In the genomic region with DNA sequence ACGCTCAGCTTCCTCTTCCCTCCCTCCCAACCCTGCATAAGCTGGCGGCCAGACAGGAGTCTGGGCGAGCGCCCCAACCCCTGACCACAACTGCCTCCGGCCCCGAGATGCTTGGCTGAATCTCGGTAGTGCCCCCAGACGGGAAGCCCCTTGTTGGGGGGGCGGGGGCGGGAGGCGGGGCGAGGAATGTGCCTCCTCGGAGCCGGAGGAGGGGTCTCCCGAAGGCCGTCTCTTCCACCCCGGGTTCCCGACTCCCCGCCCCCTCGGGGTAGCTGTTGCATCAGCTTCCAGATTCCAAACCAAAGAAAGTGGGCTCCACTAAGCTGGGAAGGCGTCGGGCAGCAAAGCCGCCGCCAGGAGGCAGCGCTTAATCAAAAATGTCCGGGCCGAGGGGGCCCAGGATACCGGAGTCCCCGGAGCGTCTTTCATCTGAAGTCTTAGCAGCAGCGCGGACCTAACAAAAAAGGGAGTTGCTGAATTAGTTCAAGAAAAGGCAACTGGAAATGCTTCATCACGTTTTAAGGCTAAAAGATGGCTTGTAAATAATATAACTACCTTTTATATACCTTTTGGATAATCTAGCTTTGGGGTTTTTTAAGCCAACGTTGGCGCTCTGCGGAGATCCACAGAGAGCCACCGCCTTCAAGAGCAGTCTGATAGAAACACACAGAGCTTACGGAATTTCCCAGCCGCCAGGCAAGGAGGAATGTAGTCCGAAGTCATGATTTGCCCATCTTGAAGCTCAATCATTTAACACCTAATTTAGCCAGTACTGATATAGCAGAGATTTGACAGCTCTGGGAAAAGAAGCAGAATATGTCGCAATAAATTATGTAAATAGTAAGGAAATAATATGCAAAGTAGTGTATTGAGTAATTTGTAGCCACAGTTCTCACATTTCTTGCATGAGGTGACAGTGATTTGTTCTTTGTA, we compare ENCODE assay signal across 1 cellular context.
TF ChIP-seq lines count a peak whose summit lies in the region.

No MANE protein-coding gene starts in this region.

TF ChIP-seq in IMR-90, 13 proteins besides CTCF, POLR2A, EP300 and RAD21:
- no peak for TF ChIP-seq RFX5 (IDR thresholded peaks at IDR 0.05; ENCODE audit: low read depth, low read length)
- peak; percentile 85 for TF ChIP-seq MAZ (IDR thresholded peaks at IDR 0.05; ENCODE audit: borderline replicate concordance, low read depth, low read length)
- peak; percentile 15 for TF ChIP-seq RCOR1 (IDR thresholded peaks at IDR 0.05; ENCODE audit: insufficient replicate concordance, low read length)
- no peak for TF ChIP-seq MAFK (IDR thresholded peaks at IDR 0.05; ENCODE audit: low read depth, low read length)
- TF ChIP-seq SMC3 (IDR thresholded peaks at IDR 0.05; ENCODE audit: low read depth, low read length), result peak; percentile 93
- TF ChIP-seq NFE2L2 (IDR thresholded peaks at IDR 0.05; ENCODE audit: low read depth, low read length), result no peak
- TF ChIP-seq FOS (IDR thresholded peaks at IDR 0.05; ENCODE audit: low read depth, low read length), result no peak
- no peak for TF ChIP-seq MXI1 (IDR thresholded peaks at IDR 0.05; ENCODE audit: borderline replicate concordance, low read depth, low read length)
- TF ChIP-seq CHD1 (IDR thresholded peaks at IDR 0.05; ENCODE audit: low read depth, low read length), result no peak
- TF ChIP-seq, protein P1, sequence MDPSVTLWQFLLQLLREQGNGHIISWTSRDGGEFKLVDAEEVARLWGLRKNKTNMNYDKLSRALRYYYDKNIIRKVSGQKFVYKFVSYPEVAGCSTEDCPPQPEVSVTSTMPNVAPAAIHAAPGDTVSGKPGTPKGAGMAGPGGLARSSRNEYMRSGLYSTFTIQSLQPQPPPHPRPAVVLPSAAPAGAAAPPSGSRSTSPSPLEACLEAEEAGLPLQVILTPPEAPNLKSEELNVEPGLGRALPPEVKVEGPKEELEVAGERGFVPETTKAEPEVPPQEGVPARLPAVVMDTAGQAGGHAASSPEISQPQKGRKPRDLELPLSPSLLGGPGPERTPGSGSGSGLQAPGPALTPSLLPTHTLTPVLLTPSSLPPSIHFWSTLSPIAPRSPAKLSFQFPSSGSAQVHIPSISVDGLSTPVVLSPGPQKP (IDR thresholded peaks at IDR 0.05; ENCODE audit: borderline replicate concordance, low read depth, low read length), result no peak
- no peak for TF ChIP-seq BHLHE40 (IDR thresholded peaks at IDR 0.05; ENCODE audit: low read depth, low read length)
- TF ChIP-seq, protein P2, sequence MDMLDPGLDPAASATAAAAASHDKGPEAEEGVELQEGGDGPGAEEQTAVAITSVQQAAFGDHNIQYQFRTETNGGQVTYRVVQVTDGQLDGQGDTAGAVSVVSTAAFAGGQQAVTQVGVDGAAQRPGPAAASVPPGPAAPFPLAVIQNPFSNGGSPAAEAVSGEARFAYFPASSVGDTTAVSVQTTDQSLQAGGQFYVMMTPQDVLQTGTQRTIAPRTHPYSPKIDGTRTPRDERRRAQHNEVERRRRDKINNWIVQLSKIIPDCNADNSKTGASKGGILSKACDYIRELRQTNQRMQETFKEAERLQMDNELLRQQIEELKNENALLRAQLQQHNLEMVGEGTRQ (IDR thresholded peaks at IDR 0.05; ENCODE audit: low read depth, low read length), result no peak
- peak; percentile 92 for TF ChIP-seq CEBPB (IDR thresholded peaks at IDR 0.05; ENCODE audit: low read depth, low read length)
